19 cellular contexts compared by ENCODE assay signal in the genomic region with DNA sequence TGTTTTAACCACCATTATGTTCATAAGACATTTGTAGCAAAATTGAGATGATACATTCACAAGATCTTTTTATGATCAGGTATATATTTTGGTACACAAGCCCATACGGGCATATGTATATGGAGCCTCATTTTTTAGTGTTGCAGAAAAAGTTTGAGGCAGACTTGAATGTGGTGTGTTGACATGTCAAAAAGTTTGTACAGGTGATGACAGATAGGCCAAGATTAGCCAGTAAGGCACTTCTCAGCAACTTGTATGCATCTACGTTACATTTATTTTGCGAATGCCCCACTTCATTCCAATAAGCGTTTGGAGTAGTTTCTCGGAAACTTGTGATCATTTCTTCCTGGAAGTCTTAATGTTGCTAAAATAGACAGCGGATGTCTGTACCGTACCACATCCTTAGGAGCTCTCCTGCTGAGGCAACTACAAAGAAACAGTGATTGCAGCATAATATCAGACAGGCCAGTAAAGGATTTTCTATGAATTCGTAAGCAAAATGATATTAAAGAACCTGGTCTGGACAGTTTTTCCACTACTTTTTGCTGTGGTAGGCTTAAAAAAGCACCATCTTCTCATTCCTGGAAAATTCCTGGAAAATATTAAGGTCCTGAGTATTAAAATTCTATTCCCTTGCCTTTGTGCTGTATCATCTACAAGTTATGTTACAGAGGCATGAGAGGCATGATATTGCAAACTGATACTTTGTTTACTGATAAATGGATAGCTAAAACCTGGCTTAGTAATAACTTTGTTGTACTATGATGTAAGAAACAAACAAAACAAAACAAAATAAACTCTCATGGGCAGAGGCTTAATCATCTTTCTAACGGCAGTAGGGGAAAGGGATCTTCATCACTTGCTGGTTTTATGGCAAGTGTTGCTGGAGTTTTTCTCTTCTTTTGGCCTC.
"Had no signal": no experiment of that assay in that cellular context is flagged by ENCODE, and none has a peak within 500 bp of the region (broad histone marks: within the 10 kb centered on the region; RNA-seq: fewer than 3 reads in every experiment).

No MANE protein-coding gene starts in this region.

- H3K27me3 ChIP-seq: esophagus squamous epithelium, foreskin keratinocyte, sigmoid colon, stomach, testis, upper lobe of right lung had no signal

- ATAC-seq: activated naive CD4-positive, alpha-beta T cell treated with anti-CD3 and anti-CD28 coated beads, Interleukin-2, amount 50 U/mL, for 72 hours; foreskin keratinocyte; upper lobe of right lung had no signal

- H3K9me3 Mint-ChIP-seq: activated T-cell treated with anti-CD3 and anti-CD28 coated beads, Interleukin-2, amount 50 U/mL, for 24 hours; brain; neural crest cell had no signal

- H3K27ac Mint-ChIP-seq: activated naive CD4-positive, alpha-beta T cell treated with anti-CD3 and anti-CD28 coated beads, Interleukin-2, amount 50 U/mL, for 72 hours; activated T-cell treated with anti-CD3 and anti-CD28 coated beads, Interleukin-2, amount 50 U/mL, for 24 hours had no signal

- H3K4me3 ChIP-seq: coronary artery, esophagus squamous epithelium, lung, sigmoid colon, stomach, testis, upper lobe of right lung had no signal

- DNase-seq: activated gamma-delta T cell; activated T-cell treated with anti-CD3 and anti-CD28 coated beads, Interleukin-2, amount 50 U/mL, for 24 hours; central memory CD4-positive, alpha-beta T cell; effector CD4-positive, alpha-beta T cell; esophagus squamous epithelium; foreskin keratinocyte; glutamatergic neuron; hypothalamus; midbrain; sigmoid colon; stimulated activated CD4-positive, alpha-beta T cell treated with anti-CD3 and anti-CD28 coated beads, Interleukin-1b, Interleukin-23, amount 100 ng/mL, for 48 hours; stomach; testis; upper lobe of right lung had no signal

- H3K36me3 Mint-ChIP-seq: activated naive CD4-positive, alpha-beta T cell treated with anti-CD3 and anti-CD28 coated beads, Interleukin-2, amount 50 U/mL, for 72 hours had no signal

- H3K4me3 Mint-ChIP-seq: activated T-cell treated with anti-CD3 and anti-CD28 coated beads, Interleukin-2, amount 50 U/mL, for 24 hours; brain; neural crest cell had no signal

- H3K27ac ChIP-seq: coronary artery, esophagus squamous epithelium, foreskin keratinocyte, sigmoid colon, stomach, testis, upper lobe of right lung had no signal

- H3K9me3 ChIP-seq: esophagus squamous epithelium, sigmoid colon, stomach, testis, upper lobe of right lung had no signal

- H3K4me1 Mint-ChIP-seq: brain, neural crest cell had no signal

- H3K27me3 Mint-ChIP-seq: activated T-cell treated with anti-CD3 and anti-CD28 coated beads, Interleukin-2, amount 50 U/mL, for 24 hours; brain had no signal

- H3K4me1 ChIP-seq: esophagus squamous epithelium, foreskin keratinocyte, stomach, testis, upper lobe of right lung had no signal
